Comparison of ENCODE assay signal across 1 cellular context in genomic region chr5:181173420-181174342, GRCh38.
TF ChIP-seq lines count a peak whose summit lies in the region.

No MANE protein-coding gene starts in this region.

TF ChIP-seq in K562, 482 proteins besides CTCF, POLR2A, EP300 and RAD21 (continued from another document):
- TF ChIP-seq DPF2 (IDR thresholded peaks at IDR 0.05) = 0 out of 2 replicates have a peak, but pooled peaks have one; percentile 42
- TF ChIP-seq ZBED1 (IDR thresholded peaks at IDR 0.05) = no peak
- TF ChIP-seq JUND (IDR thresholded peaks at IDR 0.05; ENCODE audit: borderline replicate concordance, low read depth, low read length) = peak; percentile 7; the same call in 1 of the 2 replicates
- no peak for TF ChIP-seq JUND (tag; IDR thresholded peaks at IDR 0.05; ENCODE audit: borderline replicate concordance, low read depth, low read length)
- TF ChIP-seq SMARCA4 (IDR thresholded peaks at IDR 0.05) = no peak
- no peak for TF ChIP-seq COPS2 (conservative IDR thresholded peaks at IDR 0.05)
- TF ChIP-seq HDGF (IDR thresholded peaks at IDR 0.05) = no peak
- peak; percentile 41 for TF ChIP-seq HES1 (IDR thresholded peaks at IDR 0.05; ENCODE audit: low read depth)
- no peak for TF ChIP-seq FIP1L1 (IDR thresholded peaks at IDR 0.05; ENCODE audit: low read depth, low read length, poor library complexity, severe bottlenecking)
- no peak for TF ChIP-seq CHD1 (IDR thresholded peaks at IDR 0.05; ENCODE audit: low read length)
- 0 out of 2 replicates have a peak, but pooled peaks have one; percentile 3 for TF ChIP-seq ETV5 (CRISPR knock-in tag; IDR thresholded peaks at IDR 0.05; ENCODE audit: low read depth)
- TF ChIP-seq BHLHE40 (IDR thresholded peaks at IDR 0.05; ENCODE audit: low read length) = peak; percentile 39
- TF ChIP-seq E2F3 (CRISPR knock-in tag; IDR thresholded peaks at IDR 0.05) = no peak
- peak; percentile 72 for TF ChIP-seq ZBTB5 (IDR thresholded peaks at IDR 0.05)
- TF ChIP-seq, protein P1, sequence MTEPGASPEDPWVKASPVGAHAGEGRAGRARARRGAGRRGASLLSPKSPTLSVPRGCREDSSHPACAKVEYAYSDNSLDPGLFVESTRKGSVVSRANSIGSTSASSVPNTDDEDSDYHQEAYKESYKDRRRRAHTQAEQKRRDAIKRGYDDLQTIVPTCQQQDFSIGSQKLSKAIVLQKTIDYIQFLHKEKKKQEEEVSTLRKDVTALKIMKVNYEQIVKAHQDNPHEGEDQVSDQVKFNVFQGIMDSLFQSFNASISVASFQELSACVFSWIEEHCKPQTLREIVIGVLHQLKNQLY (CRISPR knock-in tag; conservative IDR thresholded peaks at IDR 0.05) = no peak
- no peak for TF ChIP-seq PHB (CRISPR knock-in tag; IDR thresholded peaks at IDR 0.05)
- no peak for TF ChIP-seq CGGBP1 (CRISPR knock-in tag; IDR thresholded peaks at IDR 0.05)
